Comparison of ENCODE assay signal across 8 cellular contexts in the genomic region with DNA sequence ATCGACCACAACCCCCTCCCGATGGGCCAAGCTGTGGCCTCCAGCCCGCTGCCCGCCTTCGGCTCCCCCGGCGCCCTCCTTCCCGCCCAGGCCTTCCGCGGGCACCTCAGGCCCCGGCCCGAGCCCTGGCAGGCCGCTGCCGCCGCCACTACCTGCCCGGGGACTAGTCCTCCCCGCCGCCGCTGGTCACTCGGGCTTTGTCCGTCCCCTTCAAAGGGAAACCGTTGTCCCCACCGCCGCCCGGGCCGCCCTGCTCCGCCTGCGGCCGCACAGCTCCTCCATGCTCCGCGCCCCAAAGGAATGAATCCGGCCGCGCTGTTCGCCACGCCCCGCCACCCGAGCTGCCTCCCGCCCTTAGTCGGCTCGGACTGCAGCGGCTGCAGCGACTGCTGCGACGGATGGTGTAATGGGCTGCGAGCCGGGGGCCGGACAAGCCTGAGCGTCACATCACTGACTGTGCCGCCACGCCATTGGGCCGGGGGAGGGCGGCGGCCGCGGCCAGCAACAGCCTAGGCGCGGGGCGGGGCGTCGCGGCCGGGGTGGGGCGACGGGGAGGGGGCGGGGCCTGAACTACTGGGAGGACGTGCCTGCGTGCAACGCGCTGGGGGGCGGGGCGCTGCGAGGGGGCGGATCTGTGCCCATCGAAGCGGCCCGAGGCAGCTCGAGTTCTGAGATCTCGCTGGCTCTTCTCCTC. TPM values are rescaled to one million over a fixed set of nuclear protein-coding genes. Genes with fewer than 3 reads are reported as not detected.
DNase-seq lines count a peak whose midpoint lies in the region; ATAC-seq and TF ChIP-seq lines count a peak whose summit lies in the region.

A gene with protein sequence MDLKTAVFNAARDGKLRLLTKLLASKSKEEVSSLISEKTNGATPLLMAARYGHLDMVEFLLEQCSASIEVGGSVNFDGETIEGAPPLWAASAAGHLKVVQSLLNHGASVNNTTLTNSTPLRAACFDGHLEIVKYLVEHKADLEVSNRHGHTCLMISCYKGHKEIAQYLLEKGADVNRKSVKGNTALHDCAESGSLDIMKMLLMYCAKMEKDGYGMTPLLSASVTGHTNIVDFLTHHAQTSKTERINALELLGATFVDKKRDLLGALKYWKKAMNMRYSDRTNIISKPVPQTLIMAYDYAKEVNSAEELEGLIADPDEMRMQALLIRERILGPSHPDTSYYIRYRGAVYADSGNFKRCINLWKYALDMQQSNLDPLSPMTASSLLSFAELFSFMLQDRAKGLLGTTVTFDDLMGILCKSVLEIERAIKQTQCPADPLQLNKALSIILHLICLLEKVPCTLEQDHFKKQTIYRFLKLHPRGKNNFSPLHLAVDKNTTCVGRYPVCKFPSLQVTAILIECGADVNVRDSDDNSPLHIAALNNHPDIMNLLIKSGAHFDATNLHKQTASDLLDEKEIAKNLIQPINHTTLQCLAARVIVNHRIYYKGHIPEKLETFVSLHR (minus strand): TSS at position 405 of the 694 bp plus-strand sequence. CDS start 1,282 bp downstream, outside the sequence.

- intact Hi-C loops in uterus (cut with DNase I; ENCODE audit: low total_unique reads) = no loop called here

- no peaks in the 10 kb centered on the region for H3K9me3 ChIP-seq in T-helper 17 cell (ENCODE audit: control insufficient read depth, low read length, poor library complexity, severe bottlenecking)
- peaks cover 0 to 8% of the 10 kb centered on the region in 2 donors for H3K9me3 ChIP-seq in right atrium auricular region
- peaks cover 0 to 8% of the 10 kb centered on the region in 2 donors for H3K9me3 ChIP-seq in uterus

- TF ChIP-seq POLR2A in GM15510 (IDR thresholded peaks at IDR 0.05; ENCODE audit: borderline replicate concordance, extremely low read depth, insufficient read length) = peak; percentile 97
- TF ChIP-seq POLR2A in uterus (IDR thresholded peaks at IDR 0.05) = peak; percentile 99 to 100

- DNase-seq in NCI-H1694 treated with DMSO at 0.1 percent for 48 hours (lab: John Stamatoyannopoulos, UW) (peak; percentile 89), T-helper 17 cell (peak; percentile 94 to 99 (median 95)), right atrium auricular region (ENCODE audit: low spot score) (peak; percentile 98), pulmonary artery endothelial cell (ENCODE audit: low read depth, low spot score) (peak; percentile 91), uterus (peak; percentile 97)

- peaks cover 0 to 28% of the 10 kb centered on the region in 2 donors for H3K4me1 ChIP-seq in right atrium auricular region
- peaks cover 0 to 3% of the 10 kb centered on the region in 2 donors for H3K4me1 ChIP-seq in uterus

- no peaks in the 10 kb centered on the region for H3K27me3 ChIP-seq in right atrium auricular region
- no peaks in the 10 kb centered on the region for H3K27me3 ChIP-seq in uterus

- TF ChIP-seq CTCF in right atrium auricular region (IDR thresholded peaks at IDR 0.05) = no peak
- TF ChIP-seq CTCF in uterus (IDR thresholded peaks at IDR 0.05) = no peak

- H3K36me3 Mint-ChIP-seq in T-helper 17 cell (ENCODE audit: low read depth) = peaks cover 2% of the 10 kb centered on the region

- H3K36me3 ChIP-seq in right atrium auricular region (peaks cover 20% of the 10 kb centered on the region), uterus (no peaks in the 10 kb centered on the region)

- ATAC-seq in HG02885 (IDR thresholded peaks at IDR 0.05; ENCODE audit: poor library complexity, unreplicated experiment) (peak; percentile 96), T-helper 17 cell (peak; percentile 89)

- peak within 1 kb of the TSS; percentile 98 for H3K4me3 Mint-ChIP-seq in T-helper 17 cell

- H3K4me1 Mint-ChIP-seq in T-helper 17 cell = peaks cover 35% of the 10 kb centered on the region

- no peaks in the 10 kb centered on the region for H3K27me3 Mint-ChIP-seq in T-helper 17 cell

- peak within 1 kb of the TSS; percentile 90 for H3K27ac ChIP-seq in angular gyrus (ENCODE audit: low read depth, low read length)
- peak within 1 kb of the TSS; percentile 98 to 99 for H3K27ac ChIP-seq in right atrium auricular region
- H3K27ac ChIP-seq in uterus = peak within 1 kb of the TSS; percentile 94 to 96

- H3K4me3 ChIP-seq in right atrium auricular region (peak within 1 kb of the TSS; percentile 86 to 87), uterus (peak within 1 kb of the TSS; percentile 66 to 68)

- peak within 1 kb of the TSS; percentile 93 for H3K27ac Mint-ChIP-seq in T-helper 17 cell

RNA-seq across cellular contexts. Expression of the gene that starts here (rescaled TPM):
- total RNA-seq in T-helper 17 cell = 10 to 100 TPM; 31.3 to 31.7 TPM
- 10 to 100 TPM; 21.3 to 26.0 TPM for total RNA-seq in right atrium auricular region
- 20.1 and 26.8 TPM in 2 replicates for total RNA-seq in pulmonary artery endothelial cell
- 10 to 100 TPM; 10.8 to 73.3 (median 22.4) TPM for total RNA-seq in uterus

Comparison
In these comparisons a context has a peak if more than half of its experiments do, and no peak if none do; other contexts are left out.
1. Peak in every context shown above with its lines: DNase-seq, ATAC-seq, H3K4me3 ChIP-seq and H3K27ac ChIP-seq.